Comparison of ENCODE assay signal across 9 cellular contexts in genomic region chr5:10528056-10528816, GRCh38. TPM values are rescaled to one million over a fixed set of nuclear protein-coding genes. Genes with fewer than 3 reads are reported as not detected.
DNase-seq lines count a peak whose midpoint lies in the region; ATAC-seq, FAIRE-seq and TF ChIP-seq lines count a peak whose summit lies in the region.
"Had no signal": no experiment of that assay in that cellular context is flagged by ENCODE, and none has a peak within 500 bp of the region (broad histone marks: within the 10 kb centered on the region; RNA-seq: fewer than 3 reads in every experiment).

No MANE protein-coding gene starts in this region.

- DNase-seq in NCI-H345 (lab: John Stamatoyannopoulos, UW) (peak; percentile 49), NCI-H345 treated with DMSO at 0.1 percent for 48 hours (lab: John Stamatoyannopoulos, UW; ENCODE audit: unreplicated experiment) (no peak), NCI-H446 treated with DMSO at 0.1 percent for 48 hours (lab: John Stamatoyannopoulos, UW) (peak; percentile 92), bronchial epithelial cell (ENCODE audit: low read depth) (peak; percentile 87), superior temporal gyrus (ENCODE audit: extremely low spot score) (peak; percentile 21)
- DNase-seq in activated CD4-positive, alpha-beta T cell treated with anti-CD3 and anti-CD28 coated beads for 36 hours: no peak
- DNase-seq in activated naive CD8-positive, alpha-beta T cell treated with anti-CD3 and anti-CD28 coated beads, Interleukin-2, amount 50 U/mL, for 24 hours: no peak

- no peak overlapping the region for H3K4me3 Mint-ChIP-seq in activated CD4-positive, alpha-beta T cell treated with anti-CD3 and anti-CD28 coated beads for 36 hours
- H3K4me3 Mint-ChIP-seq in activated naive CD8-positive, alpha-beta T cell treated with anti-CD3 and anti-CD28 coated beads, Interleukin-2, amount 50 U/mL, for 24 hours: no peak overlapping the region

- peak; percentile 34 for TF ChIP-seq CTCF in bronchial epithelial cell (IDR thresholded peaks at IDR 0.05; ENCODE audit: insufficient read depth, low read length, severe bottlenecking)

- H3K36me3 Mint-ChIP-seq in activated CD4-positive, alpha-beta T cell treated with anti-CD3 and anti-CD28 coated beads for 36 hours (ENCODE audit: low read depth): no peaks in the 10 kb centered on the region
- no peaks in the 10 kb centered on the region for H3K36me3 Mint-ChIP-seq in activated naive CD8-positive, alpha-beta T cell treated with anti-CD3 and anti-CD28 coated beads, Interleukin-2, amount 50 U/mL, for 24 hours (ENCODE audit: low read depth)

- intact Hi-C loops in activated CD4-positive, alpha-beta T cell treated with anti-CD3 and anti-CD28 coated beads for 36 hours (cut with DNase I, micrococcal nuclease): no loop called here

- no peak overlapping the region for H3K27ac Mint-ChIP-seq in activated CD4-positive, alpha-beta T cell treated with anti-CD3 and anti-CD28 coated beads for 36 hours
- no peak overlapping the region for H3K27ac Mint-ChIP-seq in activated naive CD8-positive, alpha-beta T cell treated with anti-CD3 and anti-CD28 coated beads, Interleukin-2, amount 50 U/mL, for 24 hours

- no peak overlapping the region for H3K4me3 ChIP-seq in bronchial epithelial cell (ENCODE audit: low read depth, low read length)
- H3K4me3 ChIP-seq: BLaER1 had no signal

- ATAC-seq in activated CD4-positive, alpha-beta T cell treated with anti-CD3 and anti-CD28 coated beads for 36 hours: no peak
- ATAC-seq in HG03135 (IDR thresholded peaks at IDR 0.05; ENCODE audit: unreplicated experiment): no peak
- ATAC-seq in activated naive CD8-positive, alpha-beta T cell treated with anti-CD3 and anti-CD28 coated beads, Interleukin-2, amount 50 U/mL, for 24 hours: no peak

- H3K36me3 ChIP-seq in bronchial epithelial cell (ENCODE audit: control insufficient read depth, insufficient read depth, low read length): no peaks in the 10 kb centered on the region
- H3K36me3 ChIP-seq: BLaER1 had no signal

- POLR2A ChIA-PET in activated CD4-positive, alpha-beta T cell treated with anti-CD3 and anti-CD28 coated beads for 36 hours (lab: Charles Lee): no interaction called here

- H3K4me1 Mint-ChIP-seq in activated CD4-positive, alpha-beta T cell treated with anti-CD3 and anti-CD28 coated beads for 36 hours: no peaks in the 10 kb centered on the region
- H3K4me1 Mint-ChIP-seq in activated naive CD8-positive, alpha-beta T cell treated with anti-CD3 and anti-CD28 coated beads, Interleukin-2, amount 50 U/mL, for 24 hours: no peaks in the 10 kb centered on the region

- CTCF ChIA-PET in activated CD4-positive, alpha-beta T cell treated with anti-CD3 and anti-CD28 coated beads for 36 hours (lab: Charles Lee): no interaction called here

- peaks cover 3% of the 10 kb centered on the region for H3K27me3 Mint-ChIP-seq in activated CD4-positive, alpha-beta T cell treated with anti-CD3 and anti-CD28 coated beads for 36 hours
- H3K27me3 Mint-ChIP-seq in activated naive CD8-positive, alpha-beta T cell treated with anti-CD3 and anti-CD28 coated beads, Interleukin-2, amount 50 U/mL, for 24 hours: peaks cover 10% of the 10 kb centered on the region

- no peak for FAIRE-seq in bronchial epithelial cell (lab: Jason Lieb, UNC)

- H3K9me3 Mint-ChIP-seq in activated CD4-positive, alpha-beta T cell treated with anti-CD3 and anti-CD28 coated beads for 36 hours (ENCODE audit: low read depth): no peaks in the 10 kb centered on the region
- H3K9me3 Mint-ChIP-seq in activated naive CD8-positive, alpha-beta T cell treated with anti-CD3 and anti-CD28 coated beads, Interleukin-2, amount 50 U/mL, for 24 hours: peaks cover under 1% of the 10 kb centered on the region

- no peaks in the 10 kb centered on the region for H3K27me3 ChIP-seq in bronchial epithelial cell (ENCODE audit: control insufficient read depth, insufficient read depth, low read length)
- H3K27me3 ChIP-seq: BLaER1 had no signal

RNA-seq across cellular contexts. Expression of gene ANKRD33B, which starts 35.6 kb away (rescaled TPM):
- under 0.01 and 0.13 TPM in 2 replicates for total RNA-seq in bronchial epithelial cell
- 1 to 10 TPM; 4.6 to 4.9 TPM for total RNA-seq in activated CD4-positive, alpha-beta T cell treated with anti-CD3 and anti-CD28 coated beads for 36 hours

Comparison
In these comparisons a context has a peak if more than half of its experiments do, and no peak if none do; other contexts are left out.
1. DNase-seq: peak in NCI-H345 (single experiment), NCI-H446 treated with DMSO at 0.1 percent for 48 hours (single experiment), bronchial epithelial cell (single experiment) and superior temporal gyrus (single experiment); none in NCI-H345 treated with DMSO at 0.1 percent for 48 hours (single experiment), activated CD4-positive, alpha-beta T cell treated with anti-CD3 and anti-CD28 coated beads for 36 hours (single experiment) and activated naive CD8-positive, alpha-beta T cell treated with anti-CD3 and anti-CD28 coated beads, Interleukin-2, amount 50 U/mL, for 24 hours (single experiment).